1 cellular context compared by ENCODE assay signal in the genomic region with DNA sequence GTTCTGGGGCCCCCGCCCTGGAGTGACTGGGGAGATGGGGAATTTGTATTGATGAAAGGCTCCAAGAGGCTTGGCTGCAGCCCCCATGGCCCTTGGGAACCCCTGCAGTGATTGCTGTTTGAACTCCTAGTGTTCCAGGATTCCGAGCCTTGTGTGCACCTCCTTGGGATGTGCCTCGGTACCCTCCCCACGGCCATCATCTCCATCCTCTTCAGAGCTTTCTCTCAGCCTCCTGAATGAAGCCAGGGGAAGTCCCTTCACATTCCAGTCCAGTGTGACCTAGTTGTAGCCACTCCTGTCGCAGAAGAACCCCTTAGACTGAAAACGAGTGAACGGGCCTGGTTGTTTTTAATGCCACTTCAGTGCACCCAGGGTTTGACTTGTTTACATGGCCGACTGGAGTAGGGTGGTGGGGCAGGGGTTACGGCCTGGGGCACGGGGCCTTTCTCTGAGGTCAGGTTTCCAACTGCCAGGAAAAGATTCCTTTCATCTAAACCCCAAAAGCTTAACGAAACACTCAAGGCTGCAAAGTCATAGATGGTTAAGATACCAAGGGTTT.
TF ChIP-seq lines count a peak whose summit lies in the region.

No MANE protein-coding gene starts in this region.

TF ChIP-seq in IMR-90, 13 proteins besides CTCF, POLR2A, EP300 and RAD21:
- TF ChIP-seq CHD1 (IDR thresholded peaks at IDR 0.05; ENCODE audit: low read depth, low read length), result no peak
